ENCODE assay signal across 8 cellular contexts in genomic region chr6:110053395-110054240, GRCh38.
DNase-seq lines count a peak whose midpoint lies in the region; ATAC-seq, FAIRE-seq and TF ChIP-seq lines count a peak whose summit lies in the region.

No MANE protein-coding gene starts in this region.

- H3K27ac ChIP-seq in kidney (ENCODE audit: low read depth in 2 of 2, low read length in 2 of 2) (no peak overlapping the region), transverse colon (no peak overlapping the region)

- no peaks in the 10 kb centered on the region for H3K36me3 ChIP-seq in kidney (ENCODE audit: control insufficient read depth in 1 of 2, insufficient read depth in 2 of 2, low read length in 2 of 2)
- no peaks in the 10 kb centered on the region for H3K36me3 ChIP-seq in transverse colon

- no peak for TF ChIP-seq EP300 in transverse colon (IDR thresholded peaks at IDR 0.05; ENCODE audit: low read depth)

- WGBS in transverse colon (ENCODE audit: low coverage in 1 of 2), 2 donors, result 0 to 10% methylated on average over 1 to 5 of the region's 5 CpGs

- no peaks in the 10 kb centered on the region for H3K27me3 ChIP-seq in transverse colon

- intact Hi-C loops in kidney (cut with DNase I) (no loop called here), transverse colon (cut with DNase I; ENCODE audit: low total_unique reads) (no loop called here)

- H3K9ac ChIP-seq in kidney (ENCODE audit: low read length in 2 of 2), result no peak overlapping the region

- ATAC-seq in HG02678 (IDR thresholded peaks at IDR 0.05; ENCODE audit: unreplicated experiment) (no peak), GM18505 (IDR thresholded peaks at IDR 0.05; ENCODE audit: unreplicated experiment) (no peak)

- H3K4me1 ChIP-seq in kidney (ENCODE audit: control insufficient read depth in 1 of 2, insufficient read depth in 1 of 2, low read depth in 1 of 2, low read length in 2 of 2) (no peaks in the 10 kb centered on the region), transverse colon (no peaks in the 10 kb centered on the region)

- DNase-seq in ACHN (peak; percentile 51), NCI-H2227 (lab: John Stamatoyannopoulos, UW; ENCODE audit: unreplicated experiment) (peak; percentile 35), T47D (ENCODE audit: low read depth in 1 of 2, low spot score in 1 of 2) (peak; percentile 39 to 55), kidney (no peak), transverse colon (no peak)

- no peaks in the 10 kb centered on the region for H3K9me3 ChIP-seq in kidney (ENCODE audit: control insufficient read depth in 1 of 2, low read length in 2 of 2)
- H3K9me3 ChIP-seq in transverse colon, result no peaks in the 10 kb centered on the region

- TF ChIP-seq CTCF in GM12874 (IDR thresholded peaks at IDR 0.05; ENCODE audit: insufficient read depth, low read depth, low read length) (peak; percentile 46; the same call in 1 of the 2 replicates), kidney (IDR thresholded peaks at IDR 0.05; ENCODE audit: borderline replicate concordance, extremely low read depth, insufficient read depth) (peak; percentile 54), transverse colon (IDR thresholded peaks at IDR 0.05) (peak; percentile 41 to 64 (median 63))

- in situ Hi-C loops in ACHN (cut with HindIII; ENCODE audit: low pct_ligation_motif_present, low pct_unique_long_range_greater_than_20kb, low sequenced_read_pairs) (no loop called here), T47D (cut with HindIII; ENCODE audit: low pct_unique_long_range_greater_than_20kb, low sequenced_read_pairs) (no loop called here), transverse colon (cut with MboI; ENCODE audit: low pct_ligation_motif_present in 1 of 4, low pct_unique_long_range_greater_than_20kb in 1 of 4, low sequenced_read_pairs in 3 of 4) (loop anchor here in 2 of 4 donors (10.0 to 25.0 kb wide), 2 partner anchors 334 to 529 kb away; no protein-coding TSS in a partner anchor)

- FAIRE-seq in kidney (lab: Jason Lieb, UNC), result peak; percentile 89

- TF ChIP-seq POLR2A in transverse colon (IDR thresholded peaks at IDR 0.05) (no peak), GM18505 (IDR thresholded peaks at IDR 0.05; ENCODE audit: borderline replicate concordance, extremely low read depth, insufficient read depth, insufficient read length) (no peak)

- H3K4me3 ChIP-seq in kidney (ENCODE audit: low read length in 2 of 2), result no peak overlapping the region
- H3K4me3 ChIP-seq in transverse colon, result no peak overlapping the region

Comparison
In these comparisons a context has a peak if more than half of its experiments do, and no peak if none do; other contexts are left out.
1. DNase-seq: peak in ACHN (single experiment), NCI-H2227 (single experiment) and T47D (2 of 2); none in kidney (single experiment) and transverse colon (single experiment).
2. Peak in every context shown above with its lines, with median percentiles within 50 percentile points of each other: CTCF ChIP-seq.